19 cellular contexts compared by ENCODE assay signal in the genomic region with DNA sequence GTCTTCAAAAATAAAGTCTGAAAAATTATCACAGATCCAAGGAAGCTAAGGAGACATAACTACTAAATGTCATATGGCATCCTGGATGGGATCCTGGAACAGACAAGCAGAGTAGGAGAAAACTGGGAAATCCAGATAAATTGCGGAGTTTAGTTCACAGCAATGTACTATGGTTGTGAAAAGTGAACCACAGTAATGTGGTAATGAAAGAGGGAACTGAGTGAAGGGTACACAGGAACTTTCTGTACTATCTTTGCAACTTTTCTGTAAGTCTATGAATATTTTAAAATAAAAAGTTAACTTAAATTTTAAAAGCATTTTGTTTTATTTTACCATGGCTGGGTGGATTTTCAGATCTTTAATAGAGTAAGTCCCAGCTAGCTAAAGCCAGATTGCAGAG. TPM values are rescaled to one million over a fixed set of nuclear protein-coding genes. Genes with fewer than 3 reads are reported as not detected.
DNase-seq lines count a peak whose midpoint lies in the region; ATAC-seq and TF ChIP-seq lines count a peak whose summit lies in the region.
"Had no signal": no experiment of that assay in that cellular context is flagged by ENCODE, and none has a peak within 500 bp of the region (broad histone marks: within the 10 kb centered on the region; RNA-seq: fewer than 3 reads in every experiment).

No MANE protein-coding gene starts in this region.

- peaks cover 0 to 8% (median 0%) of the 10 kb centered on the region in 4 donors for H3K4me1 ChIP-seq in transverse colon
- H3K4me1 ChIP-seq: gastrocnemius medialis, psoas muscle had no signal

- H3K27me3 ChIP-seq in transverse colon = peaks cover 39% of the 10 kb centered on the region

- H3K4me3 Mint-ChIP-seq in activated CD4-positive, alpha-beta T cell treated with anti-CD3 and anti-CD28 coated beads, Interleukin-2, amount 10 ng/mL, durations not matched to agents 7 days and 5 days = peak overlapping the region; percentile 46
- peak overlapping the region; percentile 80 for H3K4me3 Mint-ChIP-seq in activated naive CD8-positive, alpha-beta T cell
- H3K4me3 Mint-ChIP-seq in stimulated activated effector memory CD8-positive, alpha-beta T cell treated with anti-CD3 and anti-CD28 coated beads, Interleukin-12 subunit alpha, Interleukin-12 subunit beta, amount 100 ng/mL, for 72 hours = peak overlapping the region; percentile 70
- H3K4me3 Mint-ChIP-seq: naive B cell; stimulated activated naive B cell treated with anti-CD40 and anti-IgM and Interleukin-4, amounts not matched to agents 10 μg/mL and 1 μg/mL and 100 μg/mL, for 72 hours had no signal

- TF ChIP-seq EP300 in transverse colon (IDR thresholded peaks at IDR 0.05; ENCODE audit: low read depth) = no peak

- no peak for ATAC-seq in stimulated activated effector memory CD8-positive, alpha-beta T cell treated with anti-CD3 and anti-CD28 coated beads, Interleukin-12 subunit alpha, Interleukin-12 subunit beta, amount 100 ng/mL, for 72 hours
- ATAC-seq: gastrocnemius medialis; psoas muscle; stimulated activated naive B cell treated with anti-CD40 and anti-IgM and Interleukin-4, amounts not matched to agents 10 μg/mL and 1 μg/mL and 100 μg/mL, for 72 hours had no signal

- no peak for TF ChIP-seq POLR2A in transverse colon (IDR thresholded peaks at IDR 0.05)

- 88 to 89% methylated on average over 1 of the region's 1 CpG for WGBS in transverse colon (ENCODE audit: low coverage in 1 of 2), 2 donors

- in situ Hi-C loops in transverse colon (cut with MboI; ENCODE audit: low pct_ligation_motif_present in 1 of 4, low pct_unique_long_range_greater_than_20kb in 1 of 4, low sequenced_read_pairs in 3 of 4) = no loop called here

- no peak for DNase-seq in activated CD4-positive, alpha-beta T cell treated with anti-CD3 and anti-CD28 coated beads, Interleukin-2, amount 10 ng/mL, durations not matched to agents 7 days and 5 days
- no peak for DNase-seq in activated CD4-positive, alpha-beta T cell treated with anti-CD3 and anti-CD28 coated beads, Interleukin-2, amount 50 U/mL, for 4 hours
- DNase-seq in MV-4-11 (lab: John Stamatoyannopoulos, UW) (peak; percentile 43), transverse colon (no peak), NCI-H526 (lab: John Stamatoyannopoulos, UW) (no peak)
- DNase-seq in stimulated activated effector memory CD8-positive, alpha-beta T cell treated with anti-CD3 and anti-CD28 coated beads, Interleukin-12 subunit alpha, Interleukin-12 subunit beta, amount 100 ng/mL, for 72 hours (ENCODE audit: low spot score in 2 of 2) = no peak
- DNase-seq in stimulated activated CD4-positive, alpha-beta T cell treated with anti-CD3 and anti-CD28 coated beads, Interleukin-4, amount 100 ng/mL, for 24 hours = no peak
- DNase-seq: ACHN; activated CD4-positive, CD25-positive, alpha-beta regulatory T cell treated with anti-CD3 and anti-CD28 coated beads, Interleukin-2, amount 50 U/mL, for 72 hours; COR-L47; gastrocnemius medialis; IMR-90; naive B cell; NCI-H2171; psoas muscle; stimulated activated naive B cell treated with anti-CD40 and anti-IgM and Interleukin-4, amounts not matched to agents 10 μg/mL and 1 μg/mL and 100 μg/mL, for 72 hours had no signal

- POLR2A ChIA-PET in activated CD4-positive, alpha-beta T cell treated with anti-CD3 and anti-CD28 coated beads, Interleukin-2, amount 10 ng/mL, durations not matched to agents 7 days and 5 days (lab: Charles Lee) = interaction anchor here (0.6 to 1.2 kb wide), 3 partner anchors 13 to 196 kb away, joined by 3 to 7 read pairs (median 4); no protein-coding TSS in a partner anchor

- H3K36me3 ChIP-seq in transverse colon = no peaks in the 10 kb centered on the region
- H3K36me3 ChIP-seq: gastrocnemius medialis had no signal

- no peaks in the 10 kb centered on the region for H3K9me3 Mint-ChIP-seq in activated CD4-positive, alpha-beta T cell treated with anti-CD3 and anti-CD28 coated beads, Interleukin-2, amount 10 ng/mL, durations not matched to agents 7 days and 5 days
- no peaks in the 10 kb centered on the region for H3K9me3 Mint-ChIP-seq in activated naive CD8-positive, alpha-beta T cell (ENCODE audit: low read depth)
- H3K9me3 Mint-ChIP-seq in stimulated activated effector memory CD8-positive, alpha-beta T cell treated with anti-CD3 and anti-CD28 coated beads, Interleukin-12 subunit alpha, Interleukin-12 subunit beta, amount 100 ng/mL, for 72 hours = no peaks in the 10 kb centered on the region
- H3K9me3 Mint-ChIP-seq: naive B cell; stimulated activated naive B cell treated with anti-CD40 and anti-IgM and Interleukin-4, amounts not matched to agents 10 μg/mL and 1 μg/mL and 100 μg/mL, for 72 hours had no signal

- no peaks in the 10 kb centered on the region for H3K27me3 Mint-ChIP-seq in activated CD4-positive, alpha-beta T cell treated with anti-CD3 and anti-CD28 coated beads, Interleukin-2, amount 10 ng/mL, durations not matched to agents 7 days and 5 days
- no peaks in the 10 kb centered on the region for H3K27me3 Mint-ChIP-seq in activated naive CD8-positive, alpha-beta T cell

- H3K36me3 Mint-ChIP-seq in activated CD4-positive, alpha-beta T cell treated with anti-CD3 and anti-CD28 coated beads, Interleukin-2, amount 10 ng/mL, durations not matched to agents 7 days and 5 days (ENCODE audit: low read depth) = peaks cover 78% of the 10 kb centered on the region
- H3K36me3 Mint-ChIP-seq in activated naive CD8-positive, alpha-beta T cell = peaks cover 26% of the 10 kb centered on the region
- peaks cover 84% of the 10 kb centered on the region for H3K36me3 Mint-ChIP-seq in stimulated activated effector memory CD8-positive, alpha-beta T cell treated with anti-CD3 and anti-CD28 coated beads, Interleukin-12 subunit alpha, Interleukin-12 subunit beta, amount 100 ng/mL, for 72 hours
- H3K36me3 Mint-ChIP-seq: naive B cell had no signal

- H3K4me1 Mint-ChIP-seq in activated CD4-positive, alpha-beta T cell treated with anti-CD3 and anti-CD28 coated beads, Interleukin-2, amount 10 ng/mL, durations not matched to agents 7 days and 5 days = peaks cover 95% of the 10 kb centered on the region
- H3K4me1 Mint-ChIP-seq in activated naive CD8-positive, alpha-beta T cell (ENCODE audit: low read depth) = peaks cover 94% of the 10 kb centered on the region
- H3K4me1 Mint-ChIP-seq in stimulated activated effector memory CD8-positive, alpha-beta T cell treated with anti-CD3 and anti-CD28 coated beads, Interleukin-12 subunit alpha, Interleukin-12 subunit beta, amount 100 ng/mL, for 72 hours = peaks cover 100% of the 10 kb centered on the region

- H3K9me3 ChIP-seq in transverse colon = no peaks in the 10 kb centered on the region
- H3K9me3 ChIP-seq: gastrocnemius medialis, psoas muscle had no signal

- no peak overlapping the region for H3K4me3 ChIP-seq in transverse colon
- H3K4me3 ChIP-seq: gastrocnemius medialis, psoas muscle had no signal

- CTCF ChIA-PET in activated CD4-positive, alpha-beta T cell treated with anti-CD3 and anti-CD28 coated beads, Interleukin-2, amount 10 ng/mL, durations not matched to agents 7 days and 5 days (lab: Charles Lee) = interaction anchor here (1.1 to 2.2 kb wide), 4 partner anchors 10 to 208 kb away, joined by 3 to 5 read pairs (median 4); no protein-coding TSS in a partner anchor

- H3K27ac ChIP-seq in transverse colon = peak overlapping the region in 2 of 4 donors; percentile 8 to 48
- H3K27ac ChIP-seq: gastrocnemius medialis, psoas muscle had no signal

- peak overlapping the region; percentile 89 for H3K27ac Mint-ChIP-seq in activated CD4-positive, alpha-beta T cell treated with anti-CD3 and anti-CD28 coated beads, Interleukin-2, amount 10 ng/mL, durations not matched to agents 7 days and 5 days
- H3K27ac Mint-ChIP-seq in activated naive CD8-positive, alpha-beta T cell = peak overlapping the region; percentile 98
- H3K27ac Mint-ChIP-seq in stimulated activated effector memory CD8-positive, alpha-beta T cell treated with anti-CD3 and anti-CD28 coated beads, Interleukin-12 subunit alpha, Interleukin-12 subunit beta, amount 100 ng/mL, for 72 hours = peak overlapping the region; percentile 91
- H3K27ac Mint-ChIP-seq: stimulated activated naive B cell treated with anti-CD40 and anti-IgM and Interleukin-4, amounts not matched to agents 10 μg/mL and 1 μg/mL and 100 μg/mL, for 72 hours had no signal

- no peak for TF ChIP-seq CTCF in transverse colon (IDR thresholded peaks at IDR 0.05)

- intact Hi-C loops in transverse colon (cut with DNase I; ENCODE audit: low total_unique reads) = no loop called here

RNA-seq across cellular contexts. Expression of gene SLFN12L, which starts 16.3 kb away (rescaled TPM):
- 100 to 1,000 TPM in 1 of 2 experiments, 10 to 100 TPM in 1; 97.9 to 102 TPM for total RNA-seq in activated CD4-positive, alpha-beta T cell treated with anti-CD3 and anti-CD28 coated beads, Interleukin-2, amount 10 ng/mL, durations not matched to agents 7 days and 5 days
- 1 to 10 TPM; 1.4 to 6.2 (median 3.1) TPM for total RNA-seq in transverse colon
- total RNA-seq: H1 had no signal

RNA-seq across cellular contexts. Expression of gene SLFN14, which starts 39.5 kb away (rescaled TPM):
- not detected for total RNA-seq in activated CD4-positive, alpha-beta T cell treated with anti-CD3 and anti-CD28 coated beads, Interleukin-2, amount 10 ng/mL, durations not matched to agents 7 days and 5 days
- not detected for total RNA-seq in transverse colon
- total RNA-seq: gastrocnemius medialis, H1, IMR-90, lower leg skin had no signal

RNA-seq across cellular contexts. Expression of gene PEX12, which starts 57.2 kb away (rescaled TPM):
- 1 to 10 TPM; 4.0 to 5.5 TPM for total RNA-seq in activated CD4-positive, alpha-beta T cell treated with anti-CD3 and anti-CD28 coated beads, Interleukin-2, amount 10 ng/mL, durations not matched to agents 7 days and 5 days
- total RNA-seq in transverse colon = 1 to 10 TPM in 2 of 4 donors, under 1 TPM in 1, not detected in 1; 0.75 to 5.2 (median 3.0) TPM

Comparison
In these comparisons a context has a peak if more than half of its experiments do, and no peak if none do; other contexts are left out.
1. RNA of gene SLFN12L, which starts 16.3 kb away (total RNA-seq): 97.9 to 102 TPM in activated CD4-positive, alpha-beta T cell treated with anti-CD3 and anti-CD28 coated beads, Interleukin-2, amount 10 ng/mL, durations not matched to agents 7 days and 5 days; 1.4 to 6.2 TPM in transverse colon; every median in the first group is over 10 times any median in the second.
2. Peak in every context shown above with its lines, with median percentiles within 50 percentile points of each other: H3K27ac Mint-ChIP-seq and H3K4me3 Mint-ChIP-seq.